ENCODE assay signal across 18 cellular contexts in the genomic region with DNA sequence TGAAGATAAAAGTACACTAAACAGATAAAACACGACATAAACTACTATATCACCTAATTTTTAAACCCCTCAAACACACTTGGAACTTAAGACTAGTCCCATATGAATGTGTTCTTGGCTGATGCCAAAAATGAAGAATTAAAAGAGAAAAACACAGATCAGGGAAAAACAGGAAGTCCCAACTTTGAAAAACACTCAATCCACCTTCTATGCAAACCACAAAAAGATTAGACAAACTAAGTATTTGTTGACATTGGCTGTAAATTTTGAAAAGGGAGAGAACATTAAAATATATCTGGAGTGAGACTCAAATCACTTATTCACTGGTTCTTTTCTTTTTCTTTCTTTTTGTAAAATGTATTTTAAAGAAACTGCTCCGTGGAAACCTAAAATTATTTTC.
DNase-seq lines count a peak whose midpoint lies in the region; ATAC-seq and TF ChIP-seq lines count a peak whose summit lies in the region.
"Had no signal": no experiment of that assay in that cellular context is flagged by ENCODE, and none has a peak within 500 bp of the region (broad histone marks: within the 10 kb centered on the region; RNA-seq: fewer than 3 reads in every experiment).

No MANE protein-coding gene starts in this region.

- no peak overlapping the region for H3K4me2 ChIP-seq in fibroblast of lung (ENCODE audit: extremely low read depth, insufficient read depth, low read length)
- H3K4me2 ChIP-seq: SK-N-SH had no signal

- BruUV-seq in A673 (replicated peaks; lab: Mats Ljungman, UMichigan) = no TSS peak

- POLR2A ChIA-PET in T-cell (lab: Charles Lee) (no interaction called here), A673 (lab: Charles Lee; ENCODE audit: low non-redundant PET) (no interaction called here)

- no peak overlapping the region for H2AFZ ChIP-seq in fibroblast of lung (ENCODE audit: low read length)

- H3K4me3 ChIP-seq in fibroblast of lung (replicated peaks in 1 of 4; ENCODE audit: control extremely low read depth in 1 of 4, insufficient read depth in 1 of 4, low read depth in 3 of 4, low read length in 4 of 4) (no peak overlapping the region), tibial artery (no peak overlapping the region), A673 (ENCODE audit: low read depth, low read length, poor library complexity, severe bottlenecking) (no peak overlapping the region)
- H3K4me3 ChIP-seq: pancreas, testis had no signal

- H3K36me3 ChIP-seq in fibroblast of lung (ENCODE audit: control insufficient read depth, insufficient read depth, low read length) = no peaks in the 10 kb centered on the region
- peaks cover 0 to 5% (median 0%) of the 10 kb centered on the region in 3 donors for H3K36me3 ChIP-seq in tibial artery
- no peaks in the 10 kb centered on the region for H3K36me3 ChIP-seq in A673 (ENCODE audit: insufficient read depth, low read length, poor library complexity, severe bottlenecking)
- H3K36me3 ChIP-seq: pancreas had no signal

- H3K36me3 Mint-ChIP-seq in T-cell = peaks cover 46% of the 10 kb centered on the region

- peak overlapping the region; percentile 83 to 88 for H3K27ac Mint-ChIP-seq in T-cell

- peaks cover 66 to 75% (median 67%) of the 10 kb centered on the region in 3 donors for H3K4me1 Mint-ChIP-seq in T-cell

- ATAC-seq in Right ventricle myocardium superior (ENCODE audit: poor library complexity) = peak; percentile 22
- no peak for ATAC-seq in left cardiac atrium
- no peak for ATAC-seq in T-cell (replicated peaks in 1 of 4)
- ATAC-seq in HG03469 (IDR thresholded peaks at IDR 0.05; ENCODE audit: unreplicated experiment) = no peak
- no peak for ATAC-seq in GM21360 (IDR thresholded peaks at IDR 0.05; ENCODE audit: unreplicated experiment)
- ATAC-seq: Panc1, pancreas had no signal

- no peaks in the 10 kb centered on the region for H3K9me3 Mint-ChIP-seq in T-cell

- H3K4me1 ChIP-seq in fibroblast of lung (ENCODE audit: control insufficient read depth, extremely low read depth, insufficient read depth, low read length) (no peaks in the 10 kb centered on the region), tibial artery (peaks cover 0 to 24% (median 14%) of the 10 kb centered on the region in 4 donors), A673 (ENCODE audit: insufficient read depth, low read length, poor library complexity, severe bottlenecking) (no peaks in the 10 kb centered on the region)
- H3K4me1 ChIP-seq: pancreas, testis had no signal

- CTCF ChIA-PET in T-cell (lab: Charles Lee) (no interaction called here), A673 (lab: Charles Lee) (no interaction called here)

- no peaks in the 10 kb centered on the region for H3K27me3 Mint-ChIP-seq in T-cell

- DNase-seq in Right ventricle myocardium superior (no peak), left cardiac atrium (no peak), T-cell (no peak), fibroblast of lung (ENCODE audit: low read depth in 2 of 2) (peak; percentile 14 to 67), tibial artery (no peak), A673 (ENCODE audit: low spot score) (no peak)
- DNase-seq: AML-193; DMS53; effector CD4-positive, alpha-beta T cell; HCEC 1CT; NCI-H2107; pancreas; SK-N-SH; stimulated activated CD4-positive, alpha-beta T cell treated with anti-CD3 and anti-CD28 coated beads, Interleukin-4, amount 100 ng/mL, for 24 hours; testis had no signal

- peak overlapping the region; percentile 21 to 61 (median 30) for H3K4me3 Mint-ChIP-seq in T-cell

- TF ChIP-seq CTCF in fibroblast of lung (conservative IDR thresholded peaks at IDR 0.05 in 1 of 2, IDR thresholded peaks at IDR 0.05 in 1 of 2; ENCODE audit: low read depth in 1 of 2, low read length in 2 of 2) = no peak
- TF ChIP-seq CTCF in tibial artery (IDR thresholded peaks at IDR 0.05) = no peak
- TF ChIP-seq CTCF in A673 (conservative IDR thresholded peaks at IDR 0.05; ENCODE audit: low read depth, low read length) = no peak

- H3K9me3 ChIP-seq in fibroblast of lung (ENCODE audit: control insufficient read depth, insufficient read depth, low read depth, low read length) = no peaks in the 10 kb centered on the region
- H3K9me3 ChIP-seq in tibial artery = no peaks in the 10 kb centered on the region
- H3K9me3 ChIP-seq in A673 (ENCODE audit: low read depth, low read length, poor library complexity, severe bottlenecking) = no peaks in the 10 kb centered on the region
- H3K9me3 ChIP-seq: pancreas, SK-N-SH, testis had no signal

- no peaks in the 10 kb centered on the region for H3K79me2 ChIP-seq in fibroblast of lung (ENCODE audit: control insufficient read depth, insufficient read depth, low read length)

- H3K27ac ChIP-seq in fibroblast of lung (ENCODE audit: insufficient read depth, low read length) (no peak overlapping the region), tibial artery (peak overlapping the region; percentile 39 to 60), A673 (ENCODE audit: low read depth, low read length, poor library complexity, severe bottlenecking) (no peak overlapping the region)
- H3K27ac ChIP-seq: pancreas, testis had no signal

- no peaks in the 10 kb centered on the region for H3K27me3 ChIP-seq in fibroblast of lung (ENCODE audit: control insufficient read depth, insufficient read depth, low read length)
- no peaks in the 10 kb centered on the region for H3K27me3 ChIP-seq in tibial artery
- no peaks in the 10 kb centered on the region for H3K27me3 ChIP-seq in A673 (replicated peaks; ENCODE audit: insufficient read depth, low read depth, low read length, poor library complexity)
- H3K27me3 ChIP-seq: pancreas, testis had no signal

- H3K9ac ChIP-seq in fibroblast of lung (ENCODE audit: insufficient read depth, low read length) = no peak overlapping the region
- H3K9ac ChIP-seq: SK-N-SH had no signal

- intact Hi-C loops in Right ventricle myocardium superior (cut with DNase I) (no loop called here), left cardiac atrium (cut with DNase I) (no loop called here), tibial artery (cut with DNase I; ENCODE audit: low total_unique reads) (no loop called here), A673 (cut with micrococcal nuclease; ENCODE audit: unreplicated experiment) (no loop called here)

- no peaks in the 10 kb centered on the region for H4K20me1 ChIP-seq in fibroblast of lung (ENCODE audit: control insufficient read depth, extremely low read depth, insufficient read depth, low read length)

Comparison
In these comparisons a context has a peak if more than half of its experiments do, and no peak if none do; other contexts are left out.
1. DNase-seq: peak in fibroblast of lung (2 of 2); none in Right ventricle myocardium superior (single experiment), left cardiac atrium (single experiment), T-cell (0 of 34), tibial artery (0 of 2) and A673 (single experiment).
2. H3K27ac ChIP-seq: peak in tibial artery (2 of 2); none in fibroblast of lung (single experiment) and A673 (single experiment).